23 cellular contexts compared by ENCODE assay signal in genomic region chr15:67458449-67458848, GRCh38.
"Had no signal": no experiment of that assay in that cellular context is flagged by ENCODE, and none has a peak within 500 bp of the region (broad histone marks: within the 10 kb centered on the region; RNA-seq: fewer than 3 reads in every experiment).

No MANE protein-coding gene starts in this region.

- H3K27me3 Mint-ChIP-seq: naive B cell had no signal

- H3K36me3 ChIP-seq: cardiac muscle cell, neural progenitor cell, right atrium auricular region, uterus had no signal

- ATAC-seq: activated CD8-positive, alpha-beta memory T cell treated with anti-CD3 and anti-CD28 coated beads, Interleukin-2, amount 10 ng/mL, durations not matched to agents 7 days and 5 days; left cardiac atrium; mucosa of descending colon had no signal

- H3K27me3 ChIP-seq: esophagus squamous epithelium, neural progenitor cell, right atrium auricular region, tibial artery, uterus had no signal

- H3K27ac ChIP-seq: cardiac muscle cell, esophagus squamous epithelium, neural progenitor cell, right atrium auricular region, tibial artery, uterus had no signal

- H3K4me3 Mint-ChIP-seq: activated CD4-positive, alpha-beta memory T cell treated with anti-CD3 and anti-CD28 coated beads, Interleukin-2, amount 10 ng/mL, durations not matched to agents 7 days and 5 days; activated CD8-positive, alpha-beta memory T cell treated with anti-CD3 and anti-CD28 coated beads, Interleukin-2, amount 10 ng/mL, durations not matched to agents 7 days and 5 days; activated naive CD8-positive, alpha-beta T cell treated with anti-CD3 and anti-CD28 coated beads for 36 hours; dendritic cell treated with granulocyte-macrophage colony-stimulating factor and Interleukin-4, amounts not matched to agents 40 ng/mL and 50 ng/mL, for 4 days; naive B cell; neural progenitor cell had no signal

- H3K36me3 Mint-ChIP-seq: activated CD8-positive, alpha-beta memory T cell treated with anti-CD3 and anti-CD28 coated beads, Interleukin-2, amount 10 ng/mL, durations not matched to agents 7 days and 5 days; naive B cell had no signal

- H3K9me3 ChIP-seq: esophagus squamous epithelium, mucosa of descending colon, right atrium auricular region, tibial artery, uterus had no signal

- H2AFZ ChIP-seq: neural progenitor cell had no signal

- H3K4me1 Mint-ChIP-seq: activated CD4-positive, alpha-beta memory T cell treated with anti-CD3 and anti-CD28 coated beads, Interleukin-2, amount 10 ng/mL, durations not matched to agents 7 days and 5 days; activated naive CD8-positive, alpha-beta T cell treated with anti-CD3 and anti-CD28 coated beads for 36 hours had no signal

- H3K9ac ChIP-seq: neural progenitor cell had no signal

- H3K4me1 ChIP-seq: uterus had no signal

- DNase-seq: activated CD4-positive, alpha-beta memory T cell treated with anti-CD3 and anti-CD28 coated beads, Interleukin-2, amount 10 ng/mL, durations not matched to agents 7 days and 5 days; activated CD4-positive, alpha-beta T cell treated with anti-CD3 and anti-CD28 coated beads for 48 hours; activated CD4-positive, CD25-positive, alpha-beta regulatory T cell; activated CD8-positive, alpha-beta memory T cell treated with anti-CD3 and anti-CD28 coated beads, Interleukin-2, amount 10 ng/mL, durations not matched to agents 7 days and 5 days; activated naive CD4-positive, alpha-beta T cell; activated naive CD8-positive, alpha-beta T cell treated with anti-CD3 and anti-CD28 coated beads for 36 hours; amniotic stem cell; effector CD8-positive, alpha-beta T cell; esophagus squamous epithelium; hippocampal formation; left cardiac atrium; mesenchymal stem cell; mucosa of descending colon; naive B cell; stimulated activated CD4-positive, alpha-beta T cell treated with anti-CD3 and anti-CD28 coated beads, Interleukin-2, amount 100 ng/mL, for 24 hours; stimulated activated naive CD4-positive, alpha-beta T cell treated with Interleukin-2 at 50 U/mL for 16 hours; tibial artery; uterus had no signal

- H3K27ac Mint-ChIP-seq: activated CD4-positive, alpha-beta memory T cell treated with anti-CD3 and anti-CD28 coated beads, Interleukin-2, amount 10 ng/mL, durations not matched to agents 7 days and 5 days; activated CD8-positive, alpha-beta memory T cell treated with anti-CD3 and anti-CD28 coated beads, Interleukin-2, amount 10 ng/mL, durations not matched to agents 7 days and 5 days; activated naive CD8-positive, alpha-beta T cell treated with anti-CD3 and anti-CD28 coated beads for 36 hours; dendritic cell treated with granulocyte-macrophage colony-stimulating factor and Interleukin-4, amounts not matched to agents 40 ng/mL and 50 ng/mL, for 4 days; naive B cell; neural progenitor cell; progenitor cell of endocrine pancreas had no signal

- H3K9me3 Mint-ChIP-seq: activated CD4-positive, alpha-beta memory T cell treated with anti-CD3 and anti-CD28 coated beads, Interleukin-2, amount 10 ng/mL, durations not matched to agents 7 days and 5 days; activated naive CD8-positive, alpha-beta T cell treated with anti-CD3 and anti-CD28 coated beads for 36 hours; dendritic cell treated with granulocyte-macrophage colony-stimulating factor and Interleukin-4, amounts not matched to agents 40 ng/mL and 50 ng/mL, for 4 days; naive B cell had no signal

- H3K4me3 ChIP-seq: cardiac muscle cell, esophagus squamous epithelium, mucosa of descending colon, neural progenitor cell, right atrium auricular region, tibial artery, uterus had no signal

- H3K4me2 ChIP-seq: neural progenitor cell had no signal
